Comparison of ENCODE assay signal across 1 cellular context in the genomic region with DNA sequence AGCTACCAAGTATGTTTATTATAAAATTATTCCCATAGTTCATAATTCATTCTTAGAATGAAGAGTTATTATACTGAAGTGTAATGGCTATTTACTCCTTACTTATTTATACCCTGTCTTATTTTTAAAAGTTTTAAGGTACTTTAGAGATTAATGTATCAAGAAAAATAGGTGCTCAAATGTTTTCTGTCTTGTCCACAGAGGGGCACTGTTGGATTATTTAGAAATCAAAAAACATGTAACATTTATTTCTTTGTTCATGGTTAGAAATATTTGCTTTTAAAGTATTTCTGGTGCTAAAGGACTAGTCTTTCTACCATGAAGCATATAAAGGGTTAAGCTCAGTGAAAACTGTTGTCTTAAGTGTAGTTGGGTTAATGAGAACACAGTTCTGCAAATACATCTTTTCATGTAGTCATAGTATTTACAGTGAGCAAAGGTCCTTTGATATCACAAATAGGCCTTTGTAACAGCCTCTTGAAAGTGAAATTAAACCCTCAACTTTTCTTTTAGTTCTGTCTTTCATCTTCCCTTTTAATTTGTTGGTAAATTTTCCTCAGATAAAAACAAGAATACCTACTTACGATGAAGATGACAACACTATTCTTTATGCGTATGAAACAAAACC.
TF ChIP-seq lines count a peak whose summit lies in the region.

No MANE protein-coding gene starts in this region.

TF ChIP-seq in SK-N-SH, 30 proteins besides CTCF, POLR2A, EP300 and RAD21 (continued from another document):
- TF ChIP-seq, protein P1, sequence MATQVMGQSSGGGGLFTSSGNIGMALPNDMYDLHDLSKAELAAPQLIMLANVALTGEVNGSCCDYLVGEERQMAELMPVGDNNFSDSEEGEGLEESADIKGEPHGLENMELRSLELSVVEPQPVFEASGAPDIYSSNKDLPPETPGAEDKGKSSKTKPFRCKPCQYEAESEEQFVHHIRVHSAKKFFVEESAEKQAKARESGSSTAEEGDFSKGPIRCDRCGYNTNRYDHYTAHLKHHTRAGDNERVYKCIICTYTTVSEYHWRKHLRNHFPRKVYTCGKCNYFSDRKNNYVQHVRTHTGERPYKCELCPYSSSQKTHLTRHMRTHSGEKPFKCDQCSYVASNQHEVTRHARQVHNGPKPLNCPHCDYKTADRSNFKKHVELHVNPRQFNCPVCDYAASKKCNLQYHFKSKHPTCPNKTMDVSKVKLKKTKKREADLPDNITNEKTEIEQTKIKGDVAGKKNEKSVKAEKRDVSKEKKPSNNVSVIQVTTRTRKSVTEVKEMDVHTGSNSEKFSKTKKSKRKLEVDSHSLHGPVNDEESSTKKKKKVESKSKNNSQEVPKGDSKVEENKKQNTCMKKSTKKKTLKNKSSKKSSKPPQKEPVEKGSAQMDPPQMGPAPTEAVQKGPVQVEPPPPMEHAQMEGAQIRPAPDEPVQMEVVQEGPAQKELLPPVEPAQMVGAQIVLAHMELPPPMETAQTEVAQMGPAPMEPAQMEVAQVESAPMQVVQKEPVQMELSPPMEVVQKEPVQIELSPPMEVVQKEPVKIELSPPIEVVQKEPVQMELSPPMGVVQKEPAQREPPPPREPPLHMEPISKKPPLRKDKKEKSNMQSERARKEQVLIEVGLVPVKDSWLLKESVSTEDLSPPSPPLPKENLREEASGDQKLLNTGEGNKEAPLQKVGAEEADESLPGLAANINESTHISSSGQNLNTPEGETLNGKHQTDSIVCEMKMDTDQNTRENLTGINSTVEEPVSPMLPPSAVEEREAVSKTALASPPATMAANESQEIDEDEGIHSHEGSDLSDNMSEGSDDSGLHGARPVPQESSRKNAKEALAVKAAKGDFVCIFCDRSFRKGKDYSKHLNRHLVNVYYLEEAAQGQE (IDR thresholded peaks at IDR 0.05; ENCODE audit: low read depth, low read length): no peak
- TF ChIP-seq GABPA (IDR thresholded peaks at IDR 0.05; ENCODE audit: low read depth) (no peak), FOXJ3 (CRISPR knock-in tag; IDR thresholded peaks at IDR 0.05) (no peak), MEF2A (IDR thresholded peaks at IDR 0.05; ENCODE audit: borderline replicate concordance, low read depth) (no peak), SIN3A (IDR thresholded peaks at IDR 0.05; ENCODE audit: borderline replicate concordance, low read depth, low read length) (no peak)
- TF ChIP-seq, protein P2, sequence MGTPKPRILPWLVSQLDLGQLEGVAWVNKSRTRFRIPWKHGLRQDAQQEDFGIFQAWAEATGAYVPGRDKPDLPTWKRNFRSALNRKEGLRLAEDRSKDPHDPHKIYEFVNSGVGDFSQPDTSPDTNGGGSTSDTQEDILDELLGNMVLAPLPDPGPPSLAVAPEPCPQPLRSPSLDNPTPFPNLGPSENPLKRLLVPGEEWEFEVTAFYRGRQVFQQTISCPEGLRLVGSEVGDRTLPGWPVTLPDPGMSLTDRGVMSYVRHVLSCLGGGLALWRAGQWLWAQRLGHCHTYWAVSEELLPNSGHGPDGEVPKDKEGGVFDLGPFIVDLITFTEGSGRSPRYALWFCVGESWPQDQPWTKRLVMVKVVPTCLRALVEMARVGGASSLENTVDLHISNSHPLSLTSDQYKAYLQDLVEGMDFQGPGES (IDR thresholded peaks at IDR 0.05; ENCODE audit: low read depth, low read length): no peak
